ENCODE assay signal across 19 cellular contexts in genomic region chr17:6903516-6903915, GRCh38.
"Had no signal": no experiment of that assay in that cellular context is flagged by ENCODE, and none has a peak within 500 bp of the region (broad histone marks: within the 10 kb centered on the region; RNA-seq: fewer than 3 reads in every experiment).

No MANE protein-coding gene starts in this region.

- H3K27ac ChIP-seq: gastrocnemius medialis, hepatocyte, pancreas, psoas muscle, right atrium auricular region, vagina had no signal

- DNase-seq: activated B cell treated with CpG ODN at 0.5 μM for 24 hours; activated CD4-positive, alpha-beta T cell treated with anti-CD3 and anti-CD28 coated beads, Interleukin-2, amount 50 U/mL, for 4 hours; activated naive CD4-positive, alpha-beta T cell; activated T-cell treated with anti-CD3 and anti-CD28 coated beads for 4 hours; activated T-cell treated with anti-CD3 and anti-CD28 coated beads, Interleukin-2, amount 50 U/mL, for 72 hours; dermis blood vessel endothelial cell; effector CD8-positive, alpha-beta T cell; gastrocnemius medialis; left colon; mammary epithelial cell; naive thymus-derived CD4-positive, alpha-beta T cell; pancreas; psoas muscle; stimulated activated naive CD8-positive, alpha-beta T cell treated with anti-CD3 and anti-CD28 coated beads, Interleukin-15, Interleukin-2, amounts not matched to agents 100 U/mL and 50 U/mL, for 24 hours; T-helper 1 cell had no signal

- ATAC-seq: activated naive CD4-positive, alpha-beta T cell treated with anti-CD3 and anti-CD28 coated beads, Interleukin-2, amount 50 U/mL, for 72 hours; activated T-cell treated with anti-CD3 and anti-CD28 coated beads, Interleukin-2, amount 50 U/mL, for 72 hours; gastrocnemius medialis; left colon; naive thymus-derived CD4-positive, alpha-beta T cell; pancreas; psoas muscle; stimulated activated naive CD8-positive, alpha-beta T cell treated with anti-CD3 and anti-CD28 coated beads, Interleukin-15, Interleukin-2, amounts not matched to agents 100 U/mL and 50 U/mL, for 24 hours had no signal
